Comparison of ENCODE assay signal across 8 cellular contexts in the genomic region with DNA sequence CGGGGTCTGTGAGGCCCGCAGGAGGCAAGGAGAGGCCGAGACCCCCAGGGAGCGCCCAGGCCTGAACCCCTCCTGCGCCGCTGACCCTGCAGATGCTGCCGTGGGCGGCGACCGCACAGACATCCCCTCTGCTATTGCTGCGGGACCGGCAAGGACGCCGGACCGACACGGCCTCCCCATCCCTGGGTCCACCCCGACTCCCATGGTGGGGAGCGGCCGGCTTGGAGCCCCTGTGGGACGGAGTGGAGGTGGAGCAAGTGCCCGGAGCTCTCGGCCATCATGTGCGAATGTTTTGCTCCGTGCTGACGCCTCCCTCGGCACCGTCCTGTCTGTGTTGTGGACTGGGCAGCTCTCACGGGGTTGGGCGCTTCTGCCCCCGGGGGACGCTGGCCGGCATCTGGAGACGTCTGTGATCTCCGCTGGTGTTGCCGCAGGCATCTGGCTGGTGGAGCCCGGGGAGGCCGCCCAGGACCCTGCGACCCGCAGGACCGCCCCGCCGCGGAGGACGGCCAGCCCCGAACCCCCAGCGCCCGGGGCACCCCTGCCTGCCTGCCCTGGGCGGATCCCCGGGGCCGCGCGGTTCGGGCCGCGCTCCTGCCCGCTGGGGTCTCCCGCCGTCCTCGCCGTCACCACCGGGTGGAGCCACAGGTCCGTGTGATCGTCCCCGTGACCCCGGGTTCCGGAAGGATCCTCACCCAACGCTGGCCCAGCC. TPM values are rescaled to one million over a fixed set of nuclear protein-coding genes. Genes with fewer than 3 reads are reported as not detected.
DNase-seq lines count a peak whose midpoint lies in the region; ATAC-seq and TF ChIP-seq lines count a peak whose summit lies in the region.

No MANE protein-coding gene starts in this region.

- no peaks in the 10 kb centered on the region for H3K36me3 Mint-ChIP-seq in neural crest cell (ENCODE audit: low read depth)

- H3K27ac ChIP-seq in aorta (ENCODE audit: low read depth in 1 of 2, low read length in 2 of 2): no peak overlapping the region

- H4K20me1 ChIP-seq in Loucy (ENCODE audit: insufficient read depth, low read length, poor library complexity, severe bottlenecking): no peaks in the 10 kb centered on the region

- peak overlapping the region; percentile 57 for H3K4me3 Mint-ChIP-seq in neural crest cell

- intact Hi-C loops in aorta (cut with DNase I): loop anchor here (10.0 kb wide), 1 partner anchor 241 kb away; no protein-coding TSS in a partner anchor

- H3K9me2 ChIP-seq in Loucy (replicated peaks; ENCODE audit: low read depth, low read length): no peaks in the 10 kb centered on the region

- peak; percentile 17; the same call in 1 of the 2 replicates for TF ChIP-seq CTCF in Loucy (conservative IDR thresholded peaks at IDR 0.05; ENCODE audit: low read length)
- TF ChIP-seq CTCF in neural crest cell (conservative IDR thresholded peaks at IDR 0.05): peak; percentile 79

- H3K4me2 ChIP-seq in Loucy (ENCODE audit: low read depth, low read length, poor library complexity, severe bottlenecking): no peak overlapping the region

- H3K4me1 ChIP-seq in Loucy (ENCODE audit: insufficient read depth, low read length, poor library complexity, severe bottlenecking) (no peaks in the 10 kb centered on the region), aorta (ENCODE audit: control insufficient read depth in 1 of 2, insufficient read depth in 2 of 2, low read length in 2 of 2) (no peaks in the 10 kb centered on the region)

- no peaks in the 10 kb centered on the region for H3F3A ChIP-seq in Loucy (ENCODE audit: low read depth)

- no peak overlapping the region for H3K27ac Mint-ChIP-seq in neural crest cell (ENCODE audit: unreplicated experiment)

- DNase-seq in CD1c-positive myeloid dendritic cell (ENCODE audit: extremely low spot score) (peak; percentile 48), activated T-cell treated with anti-CD3 and anti-CD28 coated beads for 24 hours (ENCODE audit: low read depth) (peak; percentile 42), fibroblast of peridontal ligament (ENCODE audit: extremely low read depth) (peak; percentile 17), neural crest cell (ENCODE audit: low read depth, low spot score) (peak; percentile 70), aorta (no peak), cerebellar cortex (ENCODE audit: low spot score) (no peak)

- H3K79me2 ChIP-seq in Loucy (ENCODE audit: insufficient read depth, low read length): no peaks in the 10 kb centered on the region

- peaks cover 53% of the 10 kb centered on the region for H3K27me3 Mint-ChIP-seq in neural crest cell (ENCODE audit: low read depth)

- H3K9me3 Mint-ChIP-seq in neural crest cell: no peaks in the 10 kb centered on the region

- no peak overlapping the region for H2AFZ ChIP-seq in Loucy (ENCODE audit: low read length)

- ATAC-seq in aorta (ENCODE audit: low FRiP score): peak; percentile 55
- no peak for ATAC-seq in GM21360 (IDR thresholded peaks at IDR 0.05; ENCODE audit: unreplicated experiment)

- H3K4me3 ChIP-seq in Loucy (ENCODE audit: low read length, poor library complexity, severe bottlenecking) (no peak overlapping the region), aorta (ENCODE audit: low read length in 2 of 2) (no peak overlapping the region)

- WGBS in aorta, 2 donors: 8 to 10% methylated on average over 66 to 67 of the region's 67 CpGs

- no peak overlapping the region for H3K9ac ChIP-seq in Loucy (ENCODE audit: low read depth, low read length, poor library complexity, severe bottlenecking)

- peaks cover 4% of the 10 kb centered on the region for H3K4me1 Mint-ChIP-seq in neural crest cell

- H3K27me3 ChIP-seq in Loucy (ENCODE audit: insufficient read depth, low read length, poor library complexity, severe bottlenecking) (no peaks in the 10 kb centered on the region), aorta (ENCODE audit: control insufficient read depth in 1 of 2, insufficient read depth in 2 of 2, low read length in 1 of 2) (no peaks in the 10 kb centered on the region)

- H3K9me3 ChIP-seq in Loucy (ENCODE audit: insufficient read depth, low read depth, low read length) (no peaks in the 10 kb centered on the region), aorta (ENCODE audit: control insufficient read depth, low read length) (peaks cover 5% of the 10 kb centered on the region)

- H3K36me3 ChIP-seq in Loucy (ENCODE audit: insufficient read depth, low read length) (no peaks in the 10 kb centered on the region), aorta (ENCODE audit: control insufficient read depth in 1 of 2, insufficient read depth in 2 of 2, low read length in 1 of 2) (no peaks in the 10 kb centered on the region)

RNA-seq across cellular contexts. Expression of gene GNG13, which starts 12.8 kb away (rescaled TPM):
- total RNA-seq in neural crest cell (not detected in 2 replicates), aorta (not detected)
- polyA plus RNA-seq in aorta: not detected

RNA-seq across cellular contexts. Expression of gene CHTF18, which starts 24.9 kb away (rescaled TPM):
- total RNA-seq in neural crest cell (156 and 169 TPM in 2 replicates), aorta (10 to 100 TPM in 1 of 2 donors, 1 to 10 TPM in 1; 7.1 to 14.3 TPM)
- 10 to 100 TPM in 1 of 2 donors, 1 to 10 TPM in 1; 3.0 to 56.9 TPM for polyA plus RNA-seq in aorta

RNA-seq across cellular contexts. Expression of gene RPUSD1, which starts 25.2 kb away (rescaled TPM):
- total RNA-seq in neural crest cell (36.1 and 36.8 TPM in 2 replicates), aorta (10 to 100 TPM; 12.1 to 13.5 TPM)
- polyA plus RNA-seq in aorta: 10 to 100 TPM in 1 of 2 donors, 1 to 10 TPM in 1; 6.8 to 20.3 TPM

RNA-seq across cellular contexts. Expression of gene MSLN, which starts 52.8 kb away (rescaled TPM):
- not detected in 2 replicates for total RNA-seq in neural crest cell
- total RNA-seq in aorta: under 1 TPM; 0.33 to 0.52 TPM
- 1 to 10 TPM; 1.5 to 2.1 TPM for polyA plus RNA-seq in aorta

Comparison
In these comparisons a context has a peak if more than half of its experiments do, and no peak if none do; other contexts are left out.
1. DNase-seq: peak in CD1c-positive myeloid dendritic cell (single experiment), activated T-cell treated with anti-CD3 and anti-CD28 coated beads for 24 hours (single experiment), fibroblast of peridontal ligament (single experiment) and neural crest cell (single experiment); none in aorta (0 of 2) and cerebellar cortex (single experiment).
2. RNA of gene CHTF18, which starts 24.9 kb away (total RNA-seq): 156 to 169 TPM in neural crest cell; 7.1 to 14.3 TPM in aorta; every median in the first group is over 10 times any median in the second.